13 cellular contexts compared by ENCODE assay signal in the genomic region with DNA sequence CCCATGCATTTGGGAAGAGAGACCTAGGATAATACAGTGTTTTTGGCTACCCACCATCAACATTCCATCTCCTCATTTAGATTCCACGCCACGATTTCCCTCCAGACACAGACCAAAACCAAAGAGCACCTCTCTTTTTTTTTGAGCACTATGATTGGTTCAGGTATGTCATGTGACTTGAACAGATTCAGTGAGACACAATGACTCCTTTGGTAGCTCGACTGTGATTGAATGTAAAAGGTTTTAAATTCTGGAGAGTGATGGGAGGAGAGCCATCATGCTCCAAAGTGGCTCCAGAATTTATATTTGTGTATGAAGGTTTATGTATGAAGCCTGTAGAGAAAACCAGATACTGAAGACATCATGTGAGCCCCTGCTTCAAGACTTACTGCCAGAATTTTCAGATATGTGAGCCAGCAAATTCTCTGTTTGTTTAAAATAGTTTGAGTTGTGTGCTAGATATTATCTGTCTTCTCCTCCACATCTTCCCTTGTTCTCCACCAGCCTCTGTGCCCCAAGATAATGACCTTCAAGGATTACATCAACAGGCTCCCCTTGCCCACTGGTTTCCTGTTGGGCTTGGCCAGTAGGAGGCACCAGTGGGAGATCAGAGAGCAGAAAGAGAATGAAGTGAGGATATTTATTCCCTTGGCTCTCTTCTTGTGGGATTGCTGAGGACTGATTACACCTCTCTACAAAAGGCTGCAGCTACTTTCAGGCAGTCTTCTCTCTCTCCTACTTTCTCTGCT. TPM values are rescaled to one million over a fixed set of nuclear protein-coding genes. Genes with fewer than 3 reads are reported as not detected.
A peak's percentile ranks its signal among the peaks of the same experiment; 100 is the strongest.
DNase-seq lines count a peak whose midpoint lies in the region; ATAC-seq, FAIRE-seq and TF ChIP-seq lines count a peak whose summit lies in the region.
"Had no signal": no experiment of that assay in that cellular context is flagged by ENCODE, and none has a peak within 500 bp of the region (broad histone marks: within the 10 kb centered on the region; RNA-seq: fewer than 3 reads in every experiment).

No MANE protein-coding gene starts in this region.

- peaks cover 8 to 12% of the 10 kb centered on the region in 2 donors for H3K36me3 Mint-ChIP-seq in CD14-positive monocyte
- H3K36me3 Mint-ChIP-seq in activated T-helper 17 cell treated with anti-CD3 and anti-CD28 coated beads, Interleukin-2, amount 50 U/mL, for 72 hours (ENCODE audit: low read depth) = no peaks in the 10 kb centered on the region

- no peak overlapping the region for H3K4me2 ChIP-seq in HCT116 (ENCODE audit: low read length)

- CTCF ChIA-PET in HCT116 (lab: Charles Lee) = no interaction called here

- H3K36me3 ChIP-seq in HCT116 (ENCODE audit: control insufficient read depth in 1 of 2, insufficient read depth in 2 of 2, low read length in 2 of 2) (no peaks in the 10 kb centered on the region), lower lobe of right lung (no peaks in the 10 kb centered on the region)
- H3K36me3 ChIP-seq: esophagus muscularis mucosa, sigmoid colon had no signal

- H3K27me3 ChIP-seq in HCT116 (ENCODE audit: insufficient read depth, low read length) = no peaks in the 10 kb centered on the region
- H3K27me3 ChIP-seq in lower lobe of right lung (ENCODE audit: low read depth) = no peaks in the 10 kb centered on the region
- H3K27me3 ChIP-seq: esophagus muscularis mucosa, sigmoid colon had no signal

- ATAC-seq in HCT116 (peak; percentile 54), lower lobe of right lung (no peak)
- ATAC-seq in activated T-helper 17 cell treated with anti-CD3 and anti-CD28 coated beads, Interleukin-2, amount 50 U/mL, for 72 hours (replicated peaks) = no peak
- ATAC-seq: left lobe of liver had no signal

- H3K9me3 ChIP-seq in HCT116 (ENCODE audit: control insufficient read depth in 1 of 2, insufficient read depth in 1 of 2, low read depth in 1 of 2, low read length in 2 of 2) = peaks cover 0 to 9% of the 10 kb centered on the region in 2 experiments; a peak in 1 of 4 replicates
- no peaks in the 10 kb centered on the region for H3K9me3 ChIP-seq in lower lobe of right lung
- H3K9me3 ChIP-seq: sigmoid colon had no signal

- no peak for DNase-seq in CD14-positive monocyte (ENCODE audit: low spot score)
- DNase-seq in HCT116 (ENCODE audit: low read depth, low spot score) = no peak
- no peak for DNase-seq in lower lobe of right lung
- no peak for DNase-seq in effector CD8-positive, alpha-beta T cell (lab: John Stamatoyannopoulos, UW)
- no peak for DNase-seq in D721Med (ENCODE audit: insufficient read length, low spot score)
- no peak for DNase-seq in activated effector memory CD4-positive, alpha-beta T cell treated with anti-CD3 and anti-CD28 coated beads, Interleukin-2, amount 50 U/mL, for 16 hours
- DNase-seq in LoVo (ENCODE audit: low spot score) = no peak
- DNase-seq: DMS53, NCI-H1436, sigmoid colon had no signal

- POLR2A ChIA-PET in HCT116 (lab: Charles Lee) = interaction anchor here (1.5 kb wide), 1 partner anchor 14 kb away, joined by 3 read pairs; the partner anchor contains the start of gene ACAA1

- RAD21 ChIA-PET in HCT116 (lab: Charles Lee; ENCODE audit: low non-redundant PET in 1 of 2, low total read pairs in 2 of 2, uncharacterized antibody in 2 of 2, unreplicated experiment in 2 of 2) = no interaction called here

- peak overlapping the region; percentile 1 for H2AFZ ChIP-seq in HCT116 (ENCODE audit: low read depth, low read length, poor library complexity, severe bottlenecking)

- H3K27ac Mint-ChIP-seq in CD14-positive monocyte = peak overlapping the region; percentile 97 to 99 (median 98)
- H3K27ac Mint-ChIP-seq in activated T-helper 17 cell treated with anti-CD3 and anti-CD28 coated beads, Interleukin-2, amount 50 U/mL, for 72 hours = peak overlapping the region; percentile 70

- no peak overlapping the region for H3K9ac ChIP-seq in HCT116 (ENCODE audit: low read length)

- H3K27me3 Mint-ChIP-seq in CD14-positive monocyte (ENCODE audit: low read depth in 3 of 3) = peaks cover 0 to 2% (median 0%) of the 10 kb centered on the region in 3 donors
- H3K27me3 Mint-ChIP-seq in activated T-helper 17 cell treated with anti-CD3 and anti-CD28 coated beads, Interleukin-2, amount 50 U/mL, for 72 hours = no peaks in the 10 kb centered on the region

- H3K4me3 Mint-ChIP-seq in CD14-positive monocyte = no peak overlapping the region
- no peak overlapping the region for H3K4me3 Mint-ChIP-seq in activated T-helper 17 cell treated with anti-CD3 and anti-CD28 coated beads, Interleukin-2, amount 50 U/mL, for 72 hours

- H3K4me1 ChIP-seq in HCT116 (ENCODE audit: control insufficient read depth in 1 of 2, insufficient read depth in 2 of 2, low read length in 2 of 2) = peaks cover 6 to 27% of the 10 kb centered on the region in 2 experiments; a peak in 2 of 4 replicates
- peaks cover 37% of the 10 kb centered on the region for H3K4me1 ChIP-seq in lower lobe of right lung
- H3K4me1 ChIP-seq: esophagus muscularis mucosa, sigmoid colon had no signal

- peaks cover 85% of the 10 kb centered on the region for H3K4me1 Mint-ChIP-seq in CD14-positive monocyte
- H3K4me1 Mint-ChIP-seq in activated T-helper 17 cell treated with anti-CD3 and anti-CD28 coated beads, Interleukin-2, amount 50 U/mL, for 72 hours = peaks cover 22% of the 10 kb centered on the region

- no peaks in the 10 kb centered on the region for H3K79me2 ChIP-seq in HCT116 (ENCODE audit: insufficient read depth, low read length)

- H3K4me3 ChIP-seq in HCT116 (replicated peaks in 1 of 2; ENCODE audit: low read depth in 1 of 2, low read length in 2 of 2) (no peak overlapping the region), lower lobe of right lung (no peak overlapping the region)
- H3K4me3 ChIP-seq: esophagus muscularis mucosa, sigmoid colon had no signal

- FAIRE-seq in D721Med (lab: Jason Lieb, UNC) = no peak

- TF ChIP-seq POLR2A in HCT116 (IDR thresholded peaks at IDR 0.05; ENCODE audit: borderline replicate concordance, extremely low read depth, insufficient read depth, insufficient read length) = no peak

- TF ChIP-seq CTCF in CD14-positive monocyte (IDR thresholded peaks at IDR 0.05) = no peak
- peak in 2 of 3 experiments; percentile 26 to 36; a peak in 3 of 6 replicates for TF ChIP-seq CTCF in HCT116 (IDR thresholded peaks at IDR 0.05 in 2 of 3, conservative IDR thresholded peaks at IDR 0.05 in 1 of 3; ENCODE audit: borderline replicate concordance in 1 of 3, insufficient read depth in 1 of 3, low read depth in 2 of 3, low read length in 2 of 3)
- no peak for TF ChIP-seq CTCF in lower lobe of right lung (IDR thresholded peaks at IDR 0.05)
- TF ChIP-seq CTCF in D721Med (IDR thresholded peaks at IDR 0.05; ENCODE audit: insufficient read depth, missing control alignments) = no peak

- H3K9me2 ChIP-seq in HCT116 (ENCODE audit: insufficient read depth) = no peaks in the 10 kb centered on the region

- intact Hi-C loops in CD14-positive monocyte (cut with micrococcal nuclease) = no loop called here
- intact Hi-C loops in HCT116 (cut with micrococcal nuclease) = no loop called here
- intact Hi-C loops in lower lobe of right lung (cut with DNase I) = no loop called here

- TF ChIP-seq RAD21 in HCT116 (IDR thresholded peaks at IDR 0.05; ENCODE audit: low read depth) = no peak

- H3K9me3 Mint-ChIP-seq in CD14-positive monocyte = peaks cover 3 to 11% (median 5%) of the 10 kb centered on the region in 7 donors
- H3K9me3 Mint-ChIP-seq in activated T-helper 17 cell treated with anti-CD3 and anti-CD28 coated beads, Interleukin-2, amount 50 U/mL, for 72 hours = peaks cover 16% of the 10 kb centered on the region

- BruUV-seq in HCT116 (replicated peaks; lab: Mats Ljungman, UMichigan) = no TSS peak

- H4K20me1 ChIP-seq in HCT116 (ENCODE audit: insufficient read depth) = no peaks in the 10 kb centered on the region

- H3K27ac ChIP-seq in HCT116 (ENCODE audit: low read depth, low read length) = no peak overlapping the region
- peak overlapping the region; percentile 50 for H3K27ac ChIP-seq in lower lobe of right lung
- H3K27ac ChIP-seq: esophagus muscularis mucosa, sigmoid colon had no signal

TF ChIP-seq in HCT116, 20 proteins besides CTCF, POLR2A, EP300 and RAD21:
- no peak for TF ChIP-seq CEBPB (IDR thresholded peaks at IDR 0.05; ENCODE audit: low read depth)
- TF ChIP-seq JUND (IDR thresholded peaks at IDR 0.05) = no peak
- TF ChIP-seq TCF7L2 (IDR thresholded peaks at IDR 0.05; ENCODE audit: borderline replicate concordance, extremely low read depth, insufficient read depth, insufficient read length) = no peak
- no peak for TF ChIP-seq ATF3 (IDR thresholded peaks at IDR 0.05)

RNA-seq across cellular contexts. Expression of gene MYD88, which starts 12.5 kb away (rescaled TPM):
- polyA plus RNA-seq in CD14-positive monocyte = 100 to 1,000 TPM; 398 to 427 TPM
- total RNA-seq in HCT116 (2021; ENCODE audit: unreplicated experiment) (14.8 TPM), lower lobe of right lung (99.7 TPM)
- polyA plus RNA-seq in HCT116 (2012) = 14.3 and 14.4 TPM in 2 replicates
- 10 to 100 TPM; 34.5 to 57.0 TPM for total RNA-seq in activated T-helper 17 cell treated with anti-CD3 and anti-CD28 coated beads, Interleukin-2, amount 50 U/mL, for 72 hours

RNA-seq across cellular contexts. Expression of gene ACAA1, which starts 14.0 kb away (rescaled TPM):
- polyA plus RNA-seq in CD14-positive monocyte = 100 to 1,000 TPM; 123 to 133 TPM
- 49.0 TPM for total RNA-seq in HCT116 (2021; ENCODE audit: unreplicated experiment)
- 44.2 and 46.8 TPM in 2 replicates for polyA plus RNA-seq in HCT116 (2012)
- 10 to 100 TPM; 67.5 to 82.8 TPM for total RNA-seq in activated T-helper 17 cell treated with anti-CD3 and anti-CD28 coated beads, Interleukin-2, amount 50 U/mL, for 72 hours
- 88.3 TPM for total RNA-seq in lower lobe of right lung

RNA-seq across cellular contexts. Expression of gene OXSR1, which starts 14.4 kb away (rescaled TPM):
- 10 to 100 TPM in 1 of 2 donors, 1 to 10 TPM in 1; 9.4 to 12.3 TPM for polyA plus RNA-seq in CD14-positive monocyte
- total RNA-seq in HCT116 (2021; ENCODE audit: unreplicated experiment) = 35.1 TPM
- 16.8 and 18.9 TPM in 2 replicates for polyA plus RNA-seq in HCT116 (2012)
- 10 to 100 TPM; 77.8 to 78.4 TPM for total RNA-seq in activated T-helper 17 cell treated with anti-CD3 and anti-CD28 coated beads, Interleukin-2, amount 50 U/mL, for 72 hours
- total RNA-seq in lower lobe of right lung = 29.2 TPM

Comparison
In these comparisons a context has a peak if more than half of its experiments do, and no peak if none do; other contexts are left out.
1. CTCF ChIP-seq: peak in HCT116 (2 of 3); none in CD14-positive monocyte (single experiment), lower lobe of right lung (single experiment) and D721Med (single experiment).